In the genomic region with DNA sequence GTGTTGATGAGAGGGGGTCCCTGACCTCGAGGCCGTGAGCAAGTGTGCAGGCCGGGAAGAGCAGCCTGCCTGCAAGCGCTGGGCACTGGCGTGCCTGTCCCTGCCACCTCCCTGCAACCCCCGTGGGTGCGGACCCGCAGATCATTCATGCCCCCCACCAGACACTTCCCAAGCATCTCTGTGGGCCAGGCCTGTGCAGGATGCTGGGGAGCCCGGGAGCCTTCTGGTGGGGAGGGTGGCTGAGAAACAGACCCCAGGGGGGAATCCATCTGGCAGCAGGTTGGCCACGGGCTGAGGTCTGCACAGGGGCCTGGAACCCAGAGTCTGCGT, we compare ENCODE assay signal across 23 cellular contexts. TPM values are rescaled to one million over a fixed set of nuclear protein-coding genes. Genes with fewer than 3 reads are reported as not detected.
DNase-seq lines count a peak whose midpoint lies in the region; ATAC-seq, FAIRE-seq and TF ChIP-seq lines count a peak whose summit lies in the region.
"Had no signal": no experiment of that assay in that cellular context is flagged by ENCODE, and none has a peak within 500 bp of the region (broad histone marks: within the 10 kb centered on the region; RNA-seq: fewer than 3 reads in every experiment).

No MANE protein-coding gene starts in this region.

- TF ChIP-seq CTCF in A549 (IDR thresholded peaks at IDR 0.05) (no peak), glutamatergic neuron (IDR thresholded peaks at IDR 0.05; ENCODE audit: partially characterized antibody, unreplicated experiment) (no peak), type B pancreatic cell (conservative IDR thresholded peaks at IDR 0.05) (no peak)

- peak; percentile 8 to 11; a peak in 1 of 6 replicates for ATAC-seq in A549
- ATAC-seq in activated T-cell treated with anti-CD3 and anti-CD28 coated beads, Interleukin-2, amount 50 U/mL, for 72 hours (replicated peaks in 1 of 2) = no peak
- ATAC-seq: GM12878, SK-N-SH treated with all-trans-retinoic acid at 6 μM for 48 hours had no signal

- H3K4me3 Mint-ChIP-seq in glutamatergic neuron (ENCODE audit: unreplicated experiment) = no peak overlapping the region
- H3K4me3 Mint-ChIP-seq in activated T-cell treated with anti-CD3 and anti-CD28 coated beads, Interleukin-2, amount 50 U/mL, for 72 hours = no peak overlapping the region
- H3K4me3 Mint-ChIP-seq in type B pancreatic cell = no peak overlapping the region
- H3K4me3 Mint-ChIP-seq: CD4-positive, alpha-beta T cell; H9 had no signal

- H3K27me3 Mint-ChIP-seq in glutamatergic neuron (ENCODE audit: unreplicated experiment) = peaks cover under 1% of the 10 kb centered on the region
- no peaks in the 10 kb centered on the region for H3K27me3 Mint-ChIP-seq in activated T-cell treated with anti-CD3 and anti-CD28 coated beads, Interleukin-2, amount 50 U/mL, for 72 hours (ENCODE audit: low read depth)
- H3K27me3 Mint-ChIP-seq in type B pancreatic cell = no peaks in the 10 kb centered on the region
- H3K27me3 Mint-ChIP-seq: CD4-positive, alpha-beta T cell had no signal

- TF ChIP-seq RAD21 in A549 (conservative IDR thresholded peaks at IDR 0.05 in 1 of 2, IDR thresholded peaks at IDR 0.05 in 1 of 2) = no peak

- H3K4me3 ChIP-seq in A549 = no peak overlapping the region
- H3K4me3 ChIP-seq: GM12878, PC-9 had no signal

- no peak for TF ChIP-seq EP300 in A549 (IDR thresholded peaks at IDR 0.05)

- DNase-seq in A549 (ENCODE audit: low read depth in 1 of 2, low spot score in 1 of 2) (no peak), glutamatergic neuron (no peak), NCI-H2171 (lab: John Stamatoyannopoulos, UW) (no peak), type B pancreatic cell (ENCODE audit: extremely low spot score, unreplicated experiment) (no peak), NCI-H2029 treated with DMSO at 0.1 percent for 48 hours (lab: John Stamatoyannopoulos, UW) (no peak)
- no peak for DNase-seq in activated T-cell treated with anti-CD3 and anti-CD28 coated beads, Interleukin-2, amount 50 U/mL, for 72 hours
- DNase-seq: CD4-positive, alpha-beta T cell; COR-L47; DND-41; H9; NCI-H1105; NCI-H748 treated with DMSO at 0.1 percent for 48 hours; PC-9; SIG-M5 had no signal

- POLR2A ChIA-PET in A549 (lab: Yijun Ruan, JAX) = no interaction called here

- peaks cover under 1% of the 10 kb centered on the region for H3K36me3 Mint-ChIP-seq in glutamatergic neuron (ENCODE audit: unreplicated experiment)
- H3K36me3 Mint-ChIP-seq in activated T-cell treated with anti-CD3 and anti-CD28 coated beads, Interleukin-2, amount 50 U/mL, for 72 hours (ENCODE audit: insufficient read depth in 2 of 2) = no peaks in the 10 kb centered on the region
- no peaks in the 10 kb centered on the region for H3K36me3 Mint-ChIP-seq in type B pancreatic cell

- H3K9me3 Mint-ChIP-seq in glutamatergic neuron (ENCODE audit: unreplicated experiment) = peaks cover 4% of the 10 kb centered on the region
- H3K9me3 Mint-ChIP-seq in activated T-cell treated with anti-CD3 and anti-CD28 coated beads, Interleukin-2, amount 50 U/mL, for 72 hours = no peaks in the 10 kb centered on the region
- no peaks in the 10 kb centered on the region for H3K9me3 Mint-ChIP-seq in type B pancreatic cell
- H3K9me3 Mint-ChIP-seq: CD4-positive, alpha-beta T cell; H9 had no signal

- CTCF ChIA-PET in A549 (lab: Yijun Ruan, JAX) = no interaction called here

- no peak overlapping the region for H3K27ac ChIP-seq in A549
- H3K27ac ChIP-seq in angular gyrus (ENCODE audit: low read depth, low read length) = peak overlapping the region; percentile 72
- peak overlapping the region; percentile 69 for H3K27ac ChIP-seq in temporal lobe (ENCODE audit: low read depth, low read length)
- H3K27ac ChIP-seq: HL-60, KMS-11, PC-9 had no signal

- H3K4me1 ChIP-seq in A549 = no peaks in the 10 kb centered on the region
- H3K4me1 ChIP-seq: BE2C had no signal

- 75% methylated on average over 8 of the region's 11 CpGs for WGBS in A549 (ENCODE audit: missing lambda C conversion rate)

- H3K27ac Mint-ChIP-seq in glutamatergic neuron (ENCODE audit: unreplicated experiment) (peak overlapping the region; percentile 38), type B pancreatic cell (no peak overlapping the region)
- H3K27ac Mint-ChIP-seq in activated T-cell treated with anti-CD3 and anti-CD28 coated beads, Interleukin-2, amount 50 U/mL, for 72 hours = no peak overlapping the region
- H3K27ac Mint-ChIP-seq: CD4-positive, alpha-beta T cell; H9 had no signal

- H3K4me1 Mint-ChIP-seq in glutamatergic neuron (ENCODE audit: low read depth, unreplicated experiment) = peaks cover 2% of the 10 kb centered on the region
- H3K4me1 Mint-ChIP-seq in activated T-cell treated with anti-CD3 and anti-CD28 coated beads, Interleukin-2, amount 50 U/mL, for 72 hours (ENCODE audit: low read depth) = no peaks in the 10 kb centered on the region
- no peaks in the 10 kb centered on the region for H3K4me1 Mint-ChIP-seq in type B pancreatic cell (ENCODE audit: unreplicated experiment)
- H3K4me1 Mint-ChIP-seq: H9 had no signal

- H3K4me2 ChIP-seq in A549 = no peak overlapping the region
- H3K4me2 ChIP-seq: KMS-11, PC-9 had no signal

- H3K9me3 ChIP-seq in A549 = no peaks in the 10 kb centered on the region
- H3K9me3 ChIP-seq: BE2C had no signal

- FAIRE-seq in A549 (lab: Jason Lieb, UNC) = no peak
- FAIRE-seq: A204.1, GM12878 had no signal

- TF ChIP-seq POLR2A in A549 (IDR thresholded peaks at IDR 0.05; ENCODE audit: low read length) = no peak

TF ChIP-seq in A549, 52 proteins besides CTCF, POLR2A, EP300 and RAD21:
- no peak for TF ChIP-seq RCOR1 (IDR thresholded peaks at IDR 0.05; ENCODE audit: low read depth, low read length)
- no peak for TF ChIP-seq ZNF302 (CRISPR knock-in tag; IDR thresholded peaks at IDR 0.05)
- TF ChIP-seq BHLHE40 (IDR thresholded peaks at IDR 0.05; ENCODE audit: low read depth, low read length) = no peak
- TF ChIP-seq, protein P1, sequence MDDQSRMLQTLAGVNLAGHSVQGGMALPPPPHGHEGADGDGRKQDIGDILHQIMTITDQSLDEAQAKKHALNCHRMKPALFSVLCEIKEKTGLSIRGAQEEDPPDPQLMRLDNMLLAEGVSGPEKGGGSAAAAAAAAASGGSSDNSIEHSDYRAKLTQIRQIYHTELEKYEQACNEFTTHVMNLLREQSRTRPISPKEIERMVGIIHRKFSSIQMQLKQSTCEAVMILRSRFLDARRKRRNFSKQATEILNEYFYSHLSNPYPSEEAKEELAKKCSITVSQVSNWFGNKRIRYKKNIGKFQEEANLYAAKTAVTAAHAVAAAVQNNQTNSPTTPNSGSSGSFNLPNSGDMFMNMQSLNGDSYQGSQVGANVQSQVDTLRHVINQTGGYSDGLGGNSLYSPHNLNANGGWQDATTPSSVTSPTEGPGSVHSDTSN (IDR thresholded peaks at IDR 0.05) = no peak

RNA-seq across cellular contexts. Expression of a gene that starts 18.4 kb away (rescaled TPM):
- polyA plus RNA-seq in A549 (2011; rRNA removed) (6.4 and 8.3 TPM in 2 replicates), A549 (2017; fragmentation: RNase III; extraction: RNeasy Plus Mini Kit Qiagen cat#74134 plus additional on column Dnase treatment) (14.6 to 15.3 TPM (median 14.9 TPM) in 3 replicates)
- polyA plus RNA-seq in A549 (2012; cell fraction: cytosol; rRNA removed) = 21.6 and 28.8 TPM in 2 replicates
- polyA plus RNA-seq in A549 (2012; cell fraction: nucleus; rRNA removed) = 44.9 and 67.0 TPM in 2 replicates
- polyA minus RNA-seq in A549 (2011; rRNA and poly(A)+ RNA removed) = 5.4 and 8.2 TPM in 2 replicates
- total RNA-seq in glutamatergic neuron (ENCODE audit: unreplicated experiment) (29.7 TPM), temporal lobe (16.2 TPM), type B pancreatic cell (ENCODE audit: low replicate concordance) (31.6 and 32.4 TPM in 2 replicates)
- 10 to 100 TPM; 24.4 to 31.2 TPM for total RNA-seq in activated T-cell treated with anti-CD3 and anti-CD28 coated beads, Interleukin-2, amount 50 U/mL, for 72 hours

RNA-seq across cellular contexts. Expression of a gene that starts 38.4 kb away (rescaled TPM):
- 0.13 and 0.26 TPM in 2 replicates for polyA plus RNA-seq in A549 (2011; rRNA removed)
- 0.59 and 1.00 TPM in 2 replicates for polyA plus RNA-seq in A549 (2012; cell fraction: cytosol; rRNA removed)
- polyA plus RNA-seq in A549 (2012; cell fraction: nucleus; rRNA removed) = 0.91 and 1.0 TPM in 2 replicates
- polyA plus RNA-seq in A549 (2017; fragmentation: RNase III; extraction: RNeasy Plus Mini Kit Qiagen cat#74134 plus additional on column Dnase treatment) = 0.49 to 0.62 TPM (median 0.49 TPM) in 3 replicates
- polyA minus RNA-seq in A549 (2011; rRNA and poly(A)+ RNA removed) = 0.10 and 0.12 TPM in 2 replicates
- not detected for total RNA-seq in glutamatergic neuron (ENCODE audit: unreplicated experiment)
- total RNA-seq in temporal lobe = 0.25 TPM
- 1 to 10 TPM; 1.5 to 2.9 TPM for total RNA-seq in activated T-cell treated with anti-CD3 and anti-CD28 coated beads, Interleukin-2, amount 50 U/mL, for 72 hours
- total RNA-seq in type B pancreatic cell (ENCODE audit: low replicate concordance) = not detected in 2 replicates
- total RNA-seq: GM12878, HT-29, PC-9 had no signal

RNA-seq across cellular contexts. Expression of a gene that starts 55.2 kb away (rescaled TPM):
- polyA plus RNA-seq in A549 (2011; rRNA removed) (2.6 and 3.5 TPM in 2 replicates), A549 (2017; fragmentation: RNase III; extraction: RNeasy Plus Mini Kit Qiagen cat#74134 plus additional on column Dnase treatment) (8.1 to 9.5 TPM (median 9.3 TPM) in 3 replicates)
- 4.9 and 7.4 TPM in 2 replicates for polyA plus RNA-seq in A549 (2012; cell fraction: cytosol; rRNA removed)
- polyA plus RNA-seq in A549 (2012; cell fraction: nucleus; rRNA removed) = 10.6 and 12.2 TPM in 2 replicates
- 14.5 and 17.1 TPM in 2 replicates for polyA minus RNA-seq in A549 (2011; rRNA and poly(A)+ RNA removed)
- total RNA-seq in glutamatergic neuron (ENCODE audit: unreplicated experiment) (169 TPM), temporal lobe (22.4 TPM), type B pancreatic cell (ENCODE audit: low replicate concordance) (35.9 and 44.5 TPM in 2 replicates)
- total RNA-seq in activated T-cell treated with anti-CD3 and anti-CD28 coated beads, Interleukin-2, amount 50 U/mL, for 72 hours = 10 to 100 TPM; 16.0 to 21.0 TPM

RNA-seq across cellular contexts. Expression of a gene that starts 59.8 kb away (rescaled TPM):
- 0.05 and 0.20 TPM in 2 replicates for polyA plus RNA-seq in A549 (2011; rRNA removed)
- 0.08 and 0.14 TPM in 2 replicates for polyA plus RNA-seq in A549 (2012; cell fraction: cytosol; rRNA removed)
- polyA plus RNA-seq in A549 (2012; cell fraction: nucleus; rRNA removed) = 0.15 and 0.16 TPM in 2 replicates
- 0.07 to 0.15 TPM (median 0.12 TPM) in 3 replicates for polyA plus RNA-seq in A549 (2017; fragmentation: RNase III; extraction: RNeasy Plus Mini Kit Qiagen cat#74134 plus additional on column Dnase treatment)
- polyA minus RNA-seq in A549 (2011; rRNA and poly(A)+ RNA removed) = 0.15 and 0.41 TPM in 2 replicates
- 0.20 TPM for total RNA-seq in glutamatergic neuron (ENCODE audit: unreplicated experiment)
- 0.25 TPM for total RNA-seq in temporal lobe
- 1 to 10 TPM in 1 of 2 donors, under 1 TPM in 1; 0.65 to 1.1 TPM for total RNA-seq in activated T-cell treated with anti-CD3 and anti-CD28 coated beads, Interleukin-2, amount 50 U/mL, for 72 hours
- total RNA-seq in type B pancreatic cell (ENCODE audit: low replicate concordance) = 0.07 TPM in 1 of 2 replicates, not detected in the other
- total RNA-seq: GM12878, HT-29, PC-9 had no signal
- polyA plus RNA-seq: GM12878 had no signal

Comparison
In these comparisons a context has a peak if more than half of its experiments do, and no peak if none do; other contexts are left out.
1. ATAC-seq: peak in A549 (2 of 2); none in activated T-cell treated with anti-CD3 and anti-CD28 coated beads, Interleukin-2, amount 50 U/mL, for 72 hours (0 of 2).
2. H3K27ac ChIP-seq: peak in angular gyrus (single experiment) and temporal lobe (single experiment); none in A549 (0 of 2).